15 cellular contexts compared by ENCODE assay signal in the genomic region with DNA sequence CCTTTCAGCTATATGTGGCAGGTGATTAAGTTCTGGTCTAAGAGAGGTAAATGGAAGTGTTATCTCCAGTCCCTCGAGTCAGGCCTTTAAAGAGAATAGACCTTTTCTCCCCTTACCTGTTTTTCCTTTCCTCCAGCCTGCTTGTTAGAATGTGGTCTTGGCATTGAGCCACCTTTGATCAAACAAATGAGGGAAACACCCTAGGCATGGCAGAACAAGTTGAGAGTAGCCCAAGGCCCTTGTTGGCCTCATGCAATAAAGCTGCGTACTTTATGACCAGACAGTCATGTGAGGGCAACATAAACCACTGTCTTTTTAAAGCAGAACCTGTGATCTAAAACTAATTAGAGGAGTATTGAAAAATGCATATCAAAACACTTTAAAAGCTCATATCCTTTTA. TPM values are rescaled to one million over a fixed set of nuclear protein-coding genes. Genes with fewer than 3 reads are reported as not detected.
DNase-seq lines count a peak whose midpoint lies in the region; ATAC-seq and TF ChIP-seq lines count a peak whose summit lies in the region.
"Had no signal": no experiment of that assay in that cellular context is flagged by ENCODE, and none has a peak within 500 bp of the region (broad histone marks: within the 10 kb centered on the region; RNA-seq: fewer than 3 reads in every experiment).

No MANE protein-coding gene starts in this region.

- H3K9me3 ChIP-seq in BLaER1 treated with 17β-estradiol and CSF1 and Interleukin-3, amounts not matched to agents 10 nM and 100 nM (replicated peaks in 1 of 11): no peaks in the 10 kb centered on the region; a peak in 1 of 22 replicates
- H3K9me3 ChIP-seq in breast epithelium (no peaks in the 10 kb centered on the region), mucosa of descending colon (no peaks in the 10 kb centered on the region), testis (no peaks in the 10 kb centered on the region)

- no peaks in the 10 kb centered on the region for H3K27me3 Mint-ChIP-seq in activated CD8-positive, alpha-beta memory T cell treated with anti-CD3 and anti-CD28 coated beads, Interleukin-2, amount 10 ng/mL, durations not matched to agents 7 days and 5 days
- H3K27me3 Mint-ChIP-seq: activated naive CD8-positive, alpha-beta T cell had no signal

- no peak overlapping the region for H3K9ac ChIP-seq in BLaER1 treated with 17β-estradiol and CSF1 and Interleukin-3, amounts not matched to agents 10 nM and 100 nM

- 54 to 65% methylated on average over 2 of the region's 2 CpGs for WGBS in testis, 2 donors

- H3K27ac ChIP-seq in BLaER1 treated with 17β-estradiol and CSF1 and Interleukin-3, amounts not matched to agents 10 nM and 100 nM: no peak overlapping the region
- H3K27ac ChIP-seq in breast epithelium (peak overlapping the region; percentile 44 to 46), testis (no peak overlapping the region)

- H3K27me3 ChIP-seq in BLaER1 treated with 17β-estradiol and CSF1 and Interleukin-3, amounts not matched to agents 10 nM and 100 nM: peaks cover 63 to 98% (median 91%) of the 10 kb centered on the region in 11 experiments
- H3K27me3 ChIP-seq in breast epithelium (peaks cover 0 to 25% of the 10 kb centered on the region in 2 donors), testis (no peaks in the 10 kb centered on the region)

- H3K4me1 Mint-ChIP-seq in activated CD8-positive, alpha-beta memory T cell treated with anti-CD3 and anti-CD28 coated beads, Interleukin-2, amount 10 ng/mL, durations not matched to agents 7 days and 5 days: no peaks in the 10 kb centered on the region
- H3K4me1 Mint-ChIP-seq: WTC11 had no signal

- no peaks in the 10 kb centered on the region for H3K36me3 ChIP-seq in BLaER1 treated with 17β-estradiol and CSF1 and Interleukin-3, amounts not matched to agents 10 nM and 100 nM
- H3K36me3 ChIP-seq in breast epithelium (no peaks in the 10 kb centered on the region), mucosa of descending colon (ENCODE audit: low read depth) (no peaks in the 10 kb centered on the region), testis (ENCODE audit: low read depth, missing control alignments) (no peaks in the 10 kb centered on the region)

- no peak overlapping the region for H3K4me3 ChIP-seq in BLaER1 treated with 17β-estradiol and CSF1 and Interleukin-3, amounts not matched to agents 10 nM and 100 nM
- H3K4me3 ChIP-seq in breast epithelium: no peak overlapping the region
- no peak overlapping the region for H3K4me3 ChIP-seq in mucosa of descending colon
- no peak overlapping the region for H3K4me3 ChIP-seq in testis

- TF ChIP-seq CTCF in breast epithelium (IDR thresholded peaks at IDR 0.05) (no peak), mucosa of descending colon (IDR thresholded peaks at IDR 0.05) (no peak), testis (IDR thresholded peaks at IDR 0.05) (no peak)

- no peaks in the 10 kb centered on the region for H3K9me3 Mint-ChIP-seq in activated CD8-positive, alpha-beta memory T cell treated with anti-CD3 and anti-CD28 coated beads, Interleukin-2, amount 10 ng/mL, durations not matched to agents 7 days and 5 days (ENCODE audit: low read depth)
- H3K9me3 Mint-ChIP-seq: WTC11 had no signal

- H3K27ac Mint-ChIP-seq in activated CD8-positive, alpha-beta memory T cell treated with anti-CD3 and anti-CD28 coated beads, Interleukin-2, amount 10 ng/mL, durations not matched to agents 7 days and 5 days: no peak overlapping the region
- H3K27ac Mint-ChIP-seq: activated naive CD8-positive, alpha-beta T cell; WTC11 had no signal

- TF ChIP-seq POLR2A in breast epithelium (IDR thresholded peaks at IDR 0.05): no peak
- no peak for TF ChIP-seq POLR2A in testis (IDR thresholded peaks at IDR 0.05)

- intact Hi-C loops in breast epithelium (cut with DNase I; ENCODE audit: low total_unique reads) (no loop called here), mucosa of descending colon (cut with DNase I, micrococcal nuclease) (no loop called here), testis (cut with DNase I; ENCODE audit: low total_unique reads) (no loop called here)

- H3K4me1 ChIP-seq in BLaER1 treated with 17β-estradiol and CSF1 and Interleukin-3, amounts not matched to agents 10 nM and 100 nM: peaks cover 0 to 16% (median 6%) of the 10 kb centered on the region in 10 experiments; a peak in 10 of 20 replicates
- H3K4me1 ChIP-seq in breast epithelium (no peaks in the 10 kb centered on the region), mucosa of descending colon (ENCODE audit: low read depth) (no peaks in the 10 kb centered on the region), testis (no peaks in the 10 kb centered on the region)

- CTCF ChIA-PET in activated CD8-positive, alpha-beta memory T cell treated with anti-CD3 and anti-CD28 coated beads, Interleukin-2, amount 10 ng/mL, durations not matched to agents 7 days and 5 days (lab: Charles Lee): no interaction called here

- H3K36me3 Mint-ChIP-seq in activated CD8-positive, alpha-beta memory T cell treated with anti-CD3 and anti-CD28 coated beads, Interleukin-2, amount 10 ng/mL, durations not matched to agents 7 days and 5 days: no peaks in the 10 kb centered on the region
- H3K36me3 Mint-ChIP-seq: activated naive CD8-positive, alpha-beta T cell; WTC11 had no signal

- H3K4me3 Mint-ChIP-seq in activated CD8-positive, alpha-beta memory T cell treated with anti-CD3 and anti-CD28 coated beads, Interleukin-2, amount 10 ng/mL, durations not matched to agents 7 days and 5 days: no peak overlapping the region
- H3K4me3 Mint-ChIP-seq: activated naive CD8-positive, alpha-beta T cell; WTC11 had no signal

- DNase-seq in NCI-H1105 (lab: John Stamatoyannopoulos, UW) (peak; percentile 75), breast epithelium (ENCODE audit: low spot score in 2 of 2) (peak in 1 of 2 donors; percentile 32), mucosa of descending colon (peak in 2 of 3 donors; percentile 27 to 77), testis (no peak)
- no peak for DNase-seq in activated CD8-positive, alpha-beta memory T cell treated with anti-CD3 and anti-CD28 coated beads, Interleukin-2, amount 10 ng/mL, durations not matched to agents 7 days and 5 days
- DNase-seq in stimulated activated CD4-positive, alpha-beta T cell treated with anti-CD3 and anti-CD28 coated beads, Interleukin-1b, Interleukin-23, amount 100 ng/mL, for 48 hours: no peak
- DNase-seq: central memory CD4-positive, alpha-beta T cell; mesendoderm; NCI-H1092 treated with DMSO at 0.1 percent for 48 hours; NCI-H82; stimulated activated CD4-positive, alpha-beta T cell treated with anti-CD3 and anti-CD28 coated beads, Interleukin-12 subunit alpha, Interleukin-12 subunit beta, amount 100 ng/mL, for 4 hours had no signal

- no peaks in the 10 kb centered on the region for H4K20me1 ChIP-seq in BLaER1 treated with 17β-estradiol and CSF1 and Interleukin-3, amounts not matched to agents 10 nM and 100 nM

- peak overlapping the region in 6 of 11 experiments; percentile 12 to 44 (median 28); a peak in 12 of 22 replicates for H3K4me2 ChIP-seq in BLaER1 treated with 17β-estradiol and CSF1 and Interleukin-3, amounts not matched to agents 10 nM and 100 nM

- ATAC-seq in mucosa of descending colon (peak; percentile 96), HG03439 (IDR thresholded peaks at IDR 0.05; ENCODE audit: unreplicated experiment) (no peak)
- ATAC-seq in activated CD8-positive, alpha-beta memory T cell treated with anti-CD3 and anti-CD28 coated beads, Interleukin-2, amount 10 ng/mL, durations not matched to agents 7 days and 5 days: no peak
- ATAC-seq: WTC11 had no signal

RNA-seq across cellular contexts. Expression of gene IL13RA2, which starts 13.2 kb away (rescaled TPM):
- under 1 TPM in 2 of 3 donors, not detected in 1; 0.32 to 0.88 TPM for total RNA-seq in breast epithelium
- under 1 TPM in 2 of 3 donors, not detected in 1; 0.22 to 0.35 TPM for total RNA-seq in mucosa of descending colon
- not detected for total RNA-seq in activated CD8-positive, alpha-beta memory T cell treated with anti-CD3 and anti-CD28 coated beads, Interleukin-2, amount 10 ng/mL, durations not matched to agents 7 days and 5 days
- 10 to 100 TPM in 1 of 2 donors, 1 to 10 TPM in 1; 9.7 to 15.5 TPM for total RNA-seq in testis
- 36.5 TPM for polyA plus RNA-seq in testis (ENCODE audit: insufficient read depth, low read depth, low replicate concordance)
- total RNA-seq: WTC11 had no signal

Comparison
In these comparisons a context has a peak if more than half of its experiments do, and no peak if none do; other contexts are left out.
1. H3K27ac ChIP-seq: peak in breast epithelium (2 of 2); none in BLaER1 treated with 17β-estradiol and CSF1 and Interleukin-3, amounts not matched to agents 10 nM and 100 nM (0 of 11) and testis (0 of 2).
2. DNase-seq: peak in NCI-H1105 (single experiment) and mucosa of descending colon (2 of 3); none in activated CD8-positive, alpha-beta memory T cell treated with anti-CD3 and anti-CD28 coated beads, Interleukin-2, amount 10 ng/mL, durations not matched to agents 7 days and 5 days (single experiment), testis (single experiment) and stimulated activated CD4-positive, alpha-beta T cell treated with anti-CD3 and anti-CD28 coated beads, Interleukin-1b, Interleukin-23, amount 100 ng/mL, for 48 hours (single experiment).
3. RNA of gene IL13RA2, which starts 13.2 kb away (total RNA-seq): 9.7 to 15.5 TPM in testis; 0.22 to 0.35 TPM in mucosa of descending colon, 0.32 to 0.88 TPM in breast epithelium and not detected in activated CD8-positive, alpha-beta memory T cell treated with anti-CD3 and anti-CD28 coated beads, Interleukin-2, amount 10 ng/mL, durations not matched to agents 7 days and 5 days; every median in the first group is over 4 times any median in the second.